Comparison of ENCODE assay signal across 7 cellular contexts in genomic region chr7:143003393-143004051, GRCh38. TPM values are rescaled to one million over a fixed set of nuclear protein-coding genes. Genes with fewer than 3 reads are reported as not detected.
DNase-seq lines count a peak whose midpoint lies in the region; ATAC-seq and TF ChIP-seq lines count a peak whose summit lies in the region.

No MANE protein-coding gene starts in this region.

- peaks cover 12% of the 10 kb centered on the region for H3K4me1 ChIP-seq in suprapubic skin

- no peaks in the 10 kb centered on the region for H3K27me3 ChIP-seq in suprapubic skin

- no peaks in the 10 kb centered on the region for H3K27me3 Mint-ChIP-seq in dendritic cell treated with granulocyte-macrophage colony-stimulating factor and Interleukin-4, amounts not matched to agents 40 ng/mL and 50 ng/mL, for 4 days

- no peak for TF ChIP-seq POLR2A in suprapubic skin (IDR thresholded peaks at IDR 0.05)

- H3K27ac ChIP-seq in suprapubic skin: no peak overlapping the region

- 24% methylated on average over 6 of the region's 6 CpGs for WGBS in suprapubic skin

- no peaks in the 10 kb centered on the region for H3K9me3 Mint-ChIP-seq in dendritic cell treated with granulocyte-macrophage colony-stimulating factor and Interleukin-4, amounts not matched to agents 40 ng/mL and 50 ng/mL, for 4 days

- H3K27ac Mint-ChIP-seq in dendritic cell treated with granulocyte-macrophage colony-stimulating factor and Interleukin-4, amounts not matched to agents 40 ng/mL and 50 ng/mL, for 4 days: peak overlapping the region; percentile 28

- DNase-seq in GM03348 (ENCODE audit: low spot score): peak; percentile 62
- DNase-seq in LoVo (ENCODE audit: low spot score): peak; percentile 42
- DNase-seq in T-helper 2 cell: peak in 3 of 5 experiments; percentile 13 to 71 (median 33)
- DNase-seq in lung microvascular endothelial cell (ENCODE audit: low read depth in 2 of 2): peak; percentile 55 to 56
- no peak for DNase-seq in suprapubic skin (ENCODE audit: low spot score in 2 of 2)

- no peaks in the 10 kb centered on the region for H3K36me3 ChIP-seq in suprapubic skin

- H3K4me3 Mint-ChIP-seq in dendritic cell treated with granulocyte-macrophage colony-stimulating factor and Interleukin-4, amounts not matched to agents 40 ng/mL and 50 ng/mL, for 4 days: peak overlapping the region; percentile 71

- no peaks in the 10 kb centered on the region for H3K36me3 Mint-ChIP-seq in dendritic cell treated with granulocyte-macrophage colony-stimulating factor and Interleukin-4, amounts not matched to agents 40 ng/mL and 50 ng/mL, for 4 days (ENCODE audit: low read depth)

- no peaks in the 10 kb centered on the region for H3K9me3 ChIP-seq in suprapubic skin

- no peak for TF ChIP-seq EP300 in suprapubic skin (IDR thresholded peaks at IDR 0.05)

- ATAC-seq in GM21528 (IDR thresholded peaks at IDR 0.05; ENCODE audit: low FRiP score, unreplicated experiment): peak; percentile 71

- H3K4me1 Mint-ChIP-seq in dendritic cell treated with granulocyte-macrophage colony-stimulating factor and Interleukin-4, amounts not matched to agents 40 ng/mL and 50 ng/mL, for 4 days (ENCODE audit: low read depth): peaks cover 12% of the 10 kb centered on the region

- H3K4me3 ChIP-seq in suprapubic skin: peak overlapping the region; percentile 27

- peak; percentile 71 to 73 for TF ChIP-seq CTCF in suprapubic skin (IDR thresholded peaks at IDR 0.05)

- intact Hi-C loops in dendritic cell treated with granulocyte-macrophage colony-stimulating factor and Interleukin-4, amounts not matched to agents 40 ng/mL and 50 ng/mL, for 4 days (cut with micrococcal nuclease): loop anchor here (1.0 to 10.0 kb wide), 3 partner anchors 122 to 371 kb away; no protein-coding TSS in a partner anchor

RNA-seq across cellular contexts. Expression of gene OR9A2, which starts 23.4 kb away (rescaled TPM):
- total RNA-seq in lung microvascular endothelial cell (not detected in 2 replicates), suprapubic skin (under 1 TPM in 1 of 4 donors, not detected in 3; 0.64 TPM)

RNA-seq across cellular contexts. Expression of gene KEL, which starts 41.4 kb away (rescaled TPM):
- total RNA-seq in lung microvascular endothelial cell: not detected in 2 replicates
- under 1 TPM in 1 of 4 donors, not detected in 3; 0.32 TPM for total RNA-seq in suprapubic skin

RNA-seq across cellular contexts. Expression of gene OR6V1, which starts 48.6 kb away (rescaled TPM):
- total RNA-seq in lung microvascular endothelial cell (not detected in 2 replicates), suprapubic skin (not detected)

Comparison
In these comparisons a context has a peak if more than half of its experiments do, and no peak if none do; other contexts are left out.
1. DNase-seq: peak in GM03348 (single experiment), LoVo (single experiment), T-helper 2 cell (3 of 5) and lung microvascular endothelial cell (2 of 2); none in suprapubic skin (0 of 2).